Comparison of ENCODE assay signal across 8 cellular contexts in the genomic region with DNA sequence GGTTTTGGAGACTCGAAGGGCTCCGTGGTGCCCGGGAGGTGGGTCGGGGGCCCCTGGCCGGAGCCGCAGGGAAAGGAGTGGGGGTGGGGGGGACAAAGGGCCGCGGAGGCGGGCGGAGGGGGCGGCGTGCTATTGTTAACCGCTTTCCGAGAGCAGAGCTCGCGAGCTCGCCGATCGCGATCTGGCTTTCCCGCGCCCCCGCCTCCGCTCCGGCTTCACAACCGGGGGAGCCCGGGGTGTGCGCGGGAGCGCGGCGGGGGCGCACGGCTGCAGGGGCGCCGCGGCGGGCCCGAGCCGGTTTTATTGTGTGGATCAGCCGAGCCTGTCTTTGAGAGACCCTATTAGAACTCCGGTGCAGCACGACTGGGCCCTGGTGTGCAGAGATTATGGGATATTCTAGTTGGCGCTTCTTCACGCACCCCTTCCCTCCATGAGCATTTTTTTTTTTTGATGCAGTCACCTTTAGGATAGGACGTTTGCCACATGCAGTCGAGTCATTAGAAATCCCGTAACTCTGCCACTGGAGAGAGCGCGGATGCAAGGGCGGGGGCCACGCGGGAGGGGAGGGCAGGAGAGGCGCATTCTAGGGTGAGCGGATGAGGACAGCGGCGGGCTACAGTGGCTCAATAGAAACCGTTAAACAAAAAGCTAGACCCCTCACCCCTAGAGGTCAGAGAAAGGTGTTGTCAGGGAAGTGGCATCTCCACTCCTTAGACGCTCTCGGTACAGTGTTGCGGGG. TPM values are rescaled to one million over a fixed set of nuclear protein-coding genes. Genes with fewer than 3 reads are reported as not detected.
DNase-seq lines count a peak whose midpoint lies in the region; ATAC-seq and TF ChIP-seq lines count a peak whose summit lies in the region.

No MANE protein-coding gene starts in this region.

- CTCF ChIA-PET in Caco-2 (lab: Charles Lee) = interaction anchor here (0.6 to 0.7 kb wide), 3 partner anchors 50 to 410 kb away, joined by 3 to 10 read pairs (median 8); no protein-coding TSS in a partner anchor

- no peak for TF ChIP-seq POLR2A in sigmoid colon (IDR thresholded peaks at IDR 0.05)

- POLR2A ChIA-PET in Caco-2 (lab: Charles Lee) = no interaction called here

- peaks cover 20% of the 10 kb centered on the region for H3K4me1 ChIP-seq in Caco-2
- peaks cover 0 to 56% (median 44%) of the 10 kb centered on the region in 9 donors for H3K4me1 ChIP-seq in heart right ventricle
- peaks cover 0 to 60% (median 53%) of the 10 kb centered on the region in 4 donors for H3K4me1 ChIP-seq in sigmoid colon

- peaks cover 24% of the 10 kb centered on the region for H3K27me3 Mint-ChIP-seq in Caco-2 (ENCODE audit: insufficient read depth, unreplicated experiment)

- ATAC-seq in heart right ventricle (peak in 6 of 8 donors; percentile 6 to 25 (median 10)), GM21367 (IDR thresholded peaks at IDR 0.05; ENCODE audit: unreplicated experiment) (no peak)

- no peak for TF ChIP-seq EP300 in sigmoid colon (IDR thresholded peaks at IDR 0.05)

- peaks cover 15% of the 10 kb centered on the region for H3K4me1 Mint-ChIP-seq in Caco-2 (ENCODE audit: low read depth, unreplicated experiment)

- H3K36me3 ChIP-seq in Caco-2 (ENCODE audit: control insufficient read depth, insufficient read depth, low read length) (no peaks in the 10 kb centered on the region), MG63 (no peaks in the 10 kb centered on the region), heart right ventricle (no peaks in the 10 kb centered on the region), sigmoid colon (no peaks in the 10 kb centered on the region)

- no peaks in the 10 kb centered on the region for H3K9me3 Mint-ChIP-seq in Caco-2 (ENCODE audit: unreplicated experiment)

- intact Hi-C loops in Caco-2 (cut with micrococcal nuclease; ENCODE audit: unreplicated experiment) = loop anchor here (5.0 to 10.0 kb wide), 4 partner anchors 68 to 390 kb away; no protein-coding TSS in a partner anchor
- intact Hi-C loops in heart right ventricle (cut with DNase I) = loop anchor here in 3 of 10 donors (5.0 to 10.0 kb wide), 2 partner anchors 60 to 63 kb away; no protein-coding TSS in a partner anchor
- intact Hi-C loops in sigmoid colon (cut with DNase I) = no loop called here

- H3K27me3 ChIP-seq in Caco-2 (replicated peaks; ENCODE audit: control insufficient read depth, insufficient read depth, low read length) = peaks cover 3% of the 10 kb centered on the region; the same call in 1 of the 2 replicates
- peaks cover 7% of the 10 kb centered on the region; the same call in 1 of the 2 replicates for H3K27me3 ChIP-seq in MG63
- H3K27me3 ChIP-seq in heart right ventricle = peaks cover 0 to 96% (median 64%) of the 10 kb centered on the region in 7 donors
- H3K27me3 ChIP-seq in sigmoid colon = peaks cover 14 to 62% (median 59%) of the 10 kb centered on the region in 3 donors

- H3K4me3 ChIP-seq in Caco-2 (ENCODE audit: low read depth, low read length) (peak overlapping the region; percentile 63), MG63 (peak overlapping the region; percentile 66), heart right ventricle (peak overlapping the region; percentile 61 to 77 (median 64)), sigmoid colon (peak overlapping the region; percentile 41 to 67 (median 60))

- H3K27ac Mint-ChIP-seq in Caco-2 (ENCODE audit: unreplicated experiment) = no peak overlapping the region

- no TSS peak for BruUV-seq in Caco-2 (replicated peaks; lab: Mats Ljungman, UMichigan)

- no peaks in the 10 kb centered on the region for H3K9me3 ChIP-seq in Caco-2
- no peaks in the 10 kb centered on the region for H3K9me3 ChIP-seq in MG63
- H3K9me3 ChIP-seq in heart right ventricle = no peaks in the 10 kb centered on the region
- H3K9me3 ChIP-seq in sigmoid colon = no peaks in the 10 kb centered on the region

- 0 to 1% methylated on average over 60 of the region's 61 CpGs for WGBS in heart right ventricle, 2 donors
- WGBS in sigmoid colon, 2 donors = 1% methylated on average over 61 of the region's 61 CpGs

- no peak for DNase-seq in Caco-2
- DNase-seq in MG63 = peak; percentile 71
- peak; percentile 17 for DNase-seq in activated gamma-delta T cell (lab: John Stamatoyannopoulos, UW)
- peak; percentile 30 to 33 for DNase-seq in heart right ventricle
- DNase-seq in sigmoid colon = peak; percentile 67
- no peak for DNase-seq in kidney tubule cell (ENCODE audit: low spot score)
- DNase-seq in NCI-H226 = no peak

- peak overlapping the region; percentile 98 for H3K4me3 Mint-ChIP-seq in Caco-2 (ENCODE audit: unreplicated experiment)

- H3K27ac ChIP-seq in heart right ventricle (peak overlapping the region; percentile 61 to 92 (median 85)), sigmoid colon (peak overlapping the region in 3 of 4 donors; percentile 38 to 67 (median 48))

- peaks cover 8% of the 10 kb centered on the region for H3K36me3 Mint-ChIP-seq in Caco-2 (ENCODE audit: insufficient read depth, unreplicated experiment)

- TF ChIP-seq CTCF in Caco-2 (IDR thresholded peaks at IDR 0.05; ENCODE audit: insufficient read depth in 1 of 2, low read depth in 1 of 2, low read length in 1 of 2, severe bottlenecking in 1 of 2, unreplicated experiment in 1 of 2) (no peak), heart right ventricle (IDR thresholded peaks at IDR 0.05) (no peak), sigmoid colon (IDR thresholded peaks at IDR 0.05) (no peak)

RNA-seq across cellular contexts. Expression of gene FGF9, which starts 3.6 kb away (rescaled TPM):
- 1.0 and 1.1 TPM in 2 replicates for total RNA-seq in Caco-2 (2022)
- 0.92 and 4.3 TPM in 2 replicates for total RNA-seq in MG63 (2014; rRNA removed; shearing (Covaris generic); ENCODE audit: low replicate concordance)
- 10 to 100 TPM in 3 of 10 donors, 1 to 10 TPM in 7; 4.5 to 14.0 (median 9.3) TPM for total RNA-seq in heart right ventricle
- polyA plus RNA-seq in heart right ventricle = 1 to 10 TPM in 1 of 2 donors, under 1 TPM in 1; 0.96 to 9.6 TPM
- 1 to 10 TPM in 1 of 4 donors, under 1 TPM in 3; 0.36 to 1.4 (median 0.75) TPM for total RNA-seq in sigmoid colon
- polyA plus RNA-seq in sigmoid colon = under 1 TPM; 0.36 to 0.60 (median 0.46) TPM

Comparison
In these comparisons a context has a peak if more than half of its experiments do, and no peak if none do; other contexts are left out.
1. DNase-seq: peak in MG63 (single experiment), activated gamma-delta T cell (single experiment), heart right ventricle (2 of 2) and sigmoid colon (single experiment); none in Caco-2 (0 of 2), kidney tubule cell (single experiment) and NCI-H226 (single experiment).
2. Peak in every context shown above with its lines, with median percentiles within 50 percentile points of each other: H3K4me3 ChIP-seq.